Comparison of ENCODE assay signal across 2 cellular contexts in genomic region chr10:94000638-94001420, GRCh38.
TF ChIP-seq lines count a peak whose summit lies in the region.

No MANE protein-coding gene starts in this region.

TF ChIP-seq in A549, 52 proteins besides CTCF, POLR2A, EP300 and RAD21:
- TF ChIP-seq CHD2 (IDR thresholded peaks at IDR 0.05; ENCODE audit: low read length, partially characterized antibody) (no peak), HOXA7 (CRISPR knock-in tag; IDR thresholded peaks at IDR 0.05) (no peak), RCOR1 (IDR thresholded peaks at IDR 0.05; ENCODE audit: low read depth, low read length) (no peak), SREBF2 (IDR thresholded peaks at IDR 0.05) (no peak), GATA3 (IDR thresholded peaks at IDR 0.05; ENCODE audit: borderline replicate concordance) (no peak), FOSL2 (IDR thresholded peaks at IDR 0.05) (no peak), FOSL2 (CRISPR knock-in tag; IDR thresholded peaks at IDR 0.05) (no peak), JUNB (IDR thresholded peaks at IDR 0.05) (no peak), TP53 (CRISPR knock-in tag; IDR thresholded peaks at IDR 0.05) (no peak), ATOH8 (CRISPR knock-in tag; IDR thresholded peaks at IDR 0.05; ENCODE audit: low read depth) (no peak), TFCP2L1 (CRISPR knock-in tag; IDR thresholded peaks at IDR 0.05) (no peak), E2F6 (IDR thresholded peaks at IDR 0.05; ENCODE audit: borderline replicate concordance, low read depth) (no peak), FOXS1 (CRISPR knock-in tag; IDR thresholded peaks at IDR 0.05) (no peak), HEYL (CRISPR knock-in tag; IDR thresholded peaks at IDR 0.05) (no peak), CHD4 (IDR thresholded peaks at IDR 0.05; ENCODE audit: borderline replicate concordance) (no peak), EHMT2 (IDR thresholded peaks at IDR 0.05; ENCODE audit: low read depth) (no peak), REST (IDR thresholded peaks at IDR 0.05) (no peak), HES2 (IDR thresholded peaks at IDR 0.05) (no peak), HDAC2 (IDR thresholded peaks at IDR 0.05) (no peak), RFX5 (IDR thresholded peaks at IDR 0.05) (no peak), USF2 (IDR thresholded peaks at IDR 0.05) (no peak)

TF ChIP-seq in HepG2, 621 proteins besides CTCF, POLR2A, EP300 and RAD21:
- TF ChIP-seq HDAC6 (IDR thresholded peaks at IDR 0.05; ENCODE audit: low read depth, low read length) (no peak), ELF4 (CRISPR knock-in tag; IDR thresholded peaks at IDR 0.05; ENCODE audit: borderline replicate concordance) (no peak), E2F5 (CRISPR knock-in tag; conservative IDR thresholded peaks at IDR 0.05) (no peak), ATRX (CRISPR knock-in tag; IDR thresholded peaks at IDR 0.05; ENCODE audit: borderline replicate concordance) (no peak), ZFAT (CRISPR knock-in tag; conservative IDR thresholded peaks at IDR 0.05) (no peak), RXRA (CRISPR knock-in tag; IDR thresholded peaks at IDR 0.05) (no peak), NFE2L1 (CRISPR knock-in tag; IDR thresholded peaks at IDR 0.05; ENCODE audit: borderline replicate concordance) (no peak), ZNF781 (CRISPR knock-in tag; IDR thresholded peaks at IDR 0.05; ENCODE audit: borderline replicate concordance, not compliant biosample characterization) (no peak), ZFP36L2 (CRISPR knock-in tag; IDR thresholded peaks at IDR 0.05) (no peak), JUND (CRISPR knock-in tag; IDR thresholded peaks at IDR 0.05) (no peak), ZFP1 (CRISPR knock-in tag; IDR thresholded peaks at IDR 0.05) (no peak), ZNF556 (CRISPR knock-in tag; IDR thresholded peaks at IDR 0.05; ENCODE audit: borderline replicate concordance) (no peak), ZNF577 (CRISPR knock-in tag; IDR thresholded peaks at IDR 0.05; ENCODE audit: borderline replicate concordance, low read depth) (no peak), ZNF512 (CRISPR knock-in tag; IDR thresholded peaks at IDR 0.05) (no peak), RORA (CRISPR knock-in tag; IDR thresholded peaks at IDR 0.05) (no peak), FOXM1 (CRISPR knock-in tag; IDR thresholded peaks at IDR 0.05) (no peak), PAX8 (CRISPR knock-in tag; IDR thresholded peaks at IDR 0.05; ENCODE audit: borderline replicate concordance) (no peak), RBFOX2 (IDR thresholded peaks at IDR 0.05; ENCODE audit: low read depth, low read length) (no peak), MAFF (IDR thresholded peaks at IDR 0.05; ENCODE audit: low read depth, low read length) (no peak), STAT6 (CRISPR knock-in tag; IDR thresholded peaks at IDR 0.05; ENCODE audit: borderline replicate concordance) (no peak)
TF ChIP-seq in HepG2: peak in this region for 0.
